Comparison of ENCODE assay signal across 31 cellular contexts in genomic region chr14:36173161-36173560, GRCh38. TPM values are rescaled to one million over a fixed set of nuclear protein-coding genes. Genes with fewer than 3 reads are reported as not detected.
DNase-seq lines count a peak whose midpoint lies in the region; ATAC-seq, FAIRE-seq and TF ChIP-seq lines count a peak whose summit lies in the region.
"Had no signal": no experiment of that assay in that cellular context is flagged by ENCODE, and none has a peak within 500 bp of the region (broad histone marks: within the 10 kb centered on the region; RNA-seq: fewer than 3 reads in every experiment).

No MANE protein-coding gene starts in this region.

- TF ChIP-seq CTCF in RWPE1 (conservative IDR thresholded peaks at IDR 0.05; ENCODE audit: low read depth) (no peak), bronchial epithelial cell (IDR thresholded peaks at IDR 0.05; ENCODE audit: insufficient read depth, low read length, severe bottlenecking) (no peak), left lung (IDR thresholded peaks at IDR 0.05) (no peak)

- H3K27me3 Mint-ChIP-seq in stimulated activated naive B cell treated with anti-CD40 and anti-IgM and Interleukin-4, amounts not matched to agents 10 μg/mL and 1 μg/mL and 100 μg/mL, for 72 hours: no peaks in the 10 kb centered on the region

- H3K4me1 ChIP-seq in left lung: no peaks in the 10 kb centered on the region

- no peaks in the 10 kb centered on the region for H3K4me1 Mint-ChIP-seq in stimulated activated naive B cell treated with anti-CD40 and anti-IgM and Interleukin-4, amounts not matched to agents 10 μg/mL and 1 μg/mL and 100 μg/mL, for 72 hours

- no peaks in the 10 kb centered on the region for H3K27me3 ChIP-seq in bronchial epithelial cell (ENCODE audit: control insufficient read depth, insufficient read depth, low read length)
- H3K27me3 ChIP-seq in left lung: no peaks in the 10 kb centered on the region

- POLR2A ChIA-PET in RWPE1 (lab: Yijun Ruan, JAX; ENCODE audit: low non-redundant PET): no interaction called here

- intact Hi-C loops in left lung (cut with DNase I): no loop called here

- H3K9me3 ChIP-seq in left lung: no peaks in the 10 kb centered on the region
- H3K9me3 ChIP-seq: SK-N-SH had no signal

- H3K4me3 Mint-ChIP-seq in stimulated activated naive B cell treated with anti-CD40 and anti-IgM and Interleukin-4, amounts not matched to agents 10 μg/mL and 1 μg/mL and 100 μg/mL, for 72 hours: no peak overlapping the region
- H3K4me3 Mint-ChIP-seq: CD4-positive, alpha-beta memory T cell had no signal

- FAIRE-seq in bronchial epithelial cell (lab: Jason Lieb, UNC): no peak
- FAIRE-seq: GM12891, HTR-8/SVneo had no signal

- H3K27ac ChIP-seq in RWPE1 (no peak overlapping the region), left lung (no peak overlapping the region)
- H3K27ac ChIP-seq: PC-9 had no signal

- ATAC-seq in left lung: peak; percentile 29
- ATAC-seq in HG03565 (IDR thresholded peaks at IDR 0.05; ENCODE audit: unreplicated experiment): no peak
- ATAC-seq in GM21360 (IDR thresholded peaks at IDR 0.05; ENCODE audit: unreplicated experiment): no peak
- ATAC-seq in stimulated activated naive B cell treated with anti-CD40 and anti-IgM and Interleukin-4, amounts not matched to agents 10 μg/mL and 1 μg/mL and 100 μg/mL, for 72 hours (replicated peaks): no peak
- ATAC-seq: HCT116 had no signal

- CTCF ChIA-PET in RWPE1 (lab: Yijun Ruan, JAX): no interaction called here

- H3K9me3 Mint-ChIP-seq in stimulated activated naive B cell treated with anti-CD40 and anti-IgM and Interleukin-4, amounts not matched to agents 10 μg/mL and 1 μg/mL and 100 μg/mL, for 72 hours: no peaks in the 10 kb centered on the region
- H3K9me3 Mint-ChIP-seq: CD4-positive, alpha-beta memory T cell had no signal

- H3K36me3 ChIP-seq in bronchial epithelial cell (ENCODE audit: control insufficient read depth, insufficient read depth, low read length) (no peaks in the 10 kb centered on the region), left lung (no peaks in the 10 kb centered on the region)

- H3K4me3 ChIP-seq in bronchial epithelial cell (ENCODE audit: low read depth, low read length) (no peak overlapping the region), left lung (no peak overlapping the region)
- H3K4me3 ChIP-seq: PC-9 had no signal

- DNase-seq in ELR (ENCODE audit: low read depth) (peak; percentile 8), RWPE1 (ENCODE audit: low spot score) (peak; percentile 38), bronchial epithelial cell (ENCODE audit: low read depth) (peak; percentile 73), left lung (no peak), SIG-M5 treated with dmso at 0.1 percent for 504 hours (lab: John Stamatoyannopoulos, UW; ENCODE audit: unreplicated experiment) (no peak)
- no peak for DNase-seq in stimulated activated naive B cell treated with anti-CD40 and anti-IgM and Interleukin-4, amounts not matched to agents 10 μg/mL and 1 μg/mL and 100 μg/mL, for 72 hours
- DNase-seq: C1 segment of cervical spinal cord; CD4-positive, alpha-beta memory T cell; COR-L47; EL; GF-D8; KBM-7; MM.1S; NCI-H2029; NCI-H446; NCI-H524 treated with DMSO at 0.1 percent for 48 hours; NCI-H774; NK-92 treated with Interleukin-12 subunit alpha and Interleukin-12 subunit beta, amount 100 ng/mL, for 24 hours; PC-9; RPMI8226; SHP77 treated with DMSO at 0.1 percent for 48 hours; SK-N-SH; SW 1271 had no signal

- H3K27ac Mint-ChIP-seq in stimulated activated naive B cell treated with anti-CD40 and anti-IgM and Interleukin-4, amounts not matched to agents 10 μg/mL and 1 μg/mL and 100 μg/mL, for 72 hours: no peak overlapping the region
- H3K27ac Mint-ChIP-seq: CD4-positive, alpha-beta memory T cell had no signal

- no peaks in the 10 kb centered on the region for H3K36me3 Mint-ChIP-seq in stimulated activated naive B cell treated with anti-CD40 and anti-IgM and Interleukin-4, amounts not matched to agents 10 μg/mL and 1 μg/mL and 100 μg/mL, for 72 hours
- H3K36me3 Mint-ChIP-seq: CD4-positive, alpha-beta memory T cell had no signal

RNA-seq across cellular contexts. Expression of gene PTCSC3, which starts 3.4 kb away (rescaled TPM):
- total RNA-seq in bronchial epithelial cell (not detected in 2 replicates), left lung (1 to 10 TPM in 1 of 2 donors, not detected in 1; 2.9 TPM)
- total RNA-seq: A673; CD4-positive, alpha-beta memory T cell; H4; LHCN-M2; PC-9 had no signal

Comparison
In these comparisons a context has a peak if more than half of its experiments do, and no peak if none do; other contexts are left out.
1. DNase-seq: peak in ELR (single experiment), RWPE1 (single experiment) and bronchial epithelial cell (single experiment); none in left lung (0 of 2), SIG-M5 treated with dmso at 0.1 percent for 504 hours (single experiment) and stimulated activated naive B cell treated with anti-CD40 and anti-IgM and Interleukin-4, amounts not matched to agents 10 μg/mL and 1 μg/mL and 100 μg/mL, for 72 hours (single experiment).